In genomic region chr3:125822175-125822574, GRCh38 we compare ENCODE assay signal across 8 cellular contexts.
DNase-seq lines count a peak whose midpoint lies in the region; TF ChIP-seq lines count a peak whose summit lies in the region.
"Not testable (repeated sequence)": the region's sequence is repeated elsewhere in the genome, so short reads cannot be mapped to it uniquely, and the experiment has no call there.

No MANE protein-coding gene starts in this region.

- H3K9ac ChIP-seq in mesenchymal stem cell (ENCODE audit: low read length): not testable (repeated sequence)

- H3K4ac ChIP-seq in mesenchymal stem cell (ENCODE audit: low read depth in 1 of 2, low read length in 2 of 2): not testable (repeated sequence)

- H2BK12ac ChIP-seq in mesenchymal stem cell (ENCODE audit: low read length in 2 of 2): not testable (repeated sequence)

- H2AFZ ChIP-seq in mesenchymal stem cell (ENCODE audit: low read depth, low read length): not testable (repeated sequence)

- not testable (repeated sequence) for H3K18ac ChIP-seq in mesenchymal stem cell (ENCODE audit: low read depth in 1 of 2, low read length in 2 of 2)

- H3K79me1 ChIP-seq in mesenchymal stem cell (replicated peaks; ENCODE audit: low read length, poor library complexity, severe bottlenecking): not testable (repeated sequence)

- H2BK5ac ChIP-seq in mesenchymal stem cell (ENCODE audit: low read depth, low read length, poor library complexity, severe bottlenecking): not testable (repeated sequence)

- not testable (repeated sequence) for H3K23ac ChIP-seq in mesenchymal stem cell (ENCODE audit: low read length in 2 of 2)

- H2BK120ac ChIP-seq in mesenchymal stem cell (ENCODE audit: low read depth, low read length): not testable (repeated sequence)

- not testable (repeated sequence) for H3K9me3 ChIP-seq in mesenchymal stem cell (ENCODE audit: control insufficient read depth, low read length)

- H3K9me3 Mint-ChIP-seq in HFFc6: peaks cover 14% of the 10 kb centered on the region
- not testable (repeated sequence) for H3K9me3 Mint-ChIP-seq in activated naive CD4-positive, alpha-beta T cell treated with anti-CD3 and anti-CD28 coated beads, Interleukin-2, amount 10 ng/mL, durations not matched to agents 7 days and 5 days

- DNase-seq in AG10803 (ENCODE audit: low read depth) (peak; percentile 73), HFFc6 (peak; percentile 88), OCI-M1 (lab: John Stamatoyannopoulos, UW) (peak; percentile 45), dermis blood vessel endothelial cell (peak; percentile 7), mesenchymal stem cell (peak; percentile 84)
- DNase-seq in activated CD4-positive, alpha-beta T cell treated with anti-CD3 and anti-CD28 coated beads, Interleukin-2, amount 50 U/mL, for 24 hours (ENCODE audit: low read depth in 1 of 2, low spot score in 1 of 2): peak; percentile 7 to 10
- DNase-seq in activated naive CD4-positive, alpha-beta T cell treated with anti-CD3 and anti-CD28 coated beads, Interleukin-2, amount 10 ng/mL, durations not matched to agents 7 days and 5 days: peak; percentile 30
- peak; percentile 7 to 52 (median 51) for DNase-seq in stimulated activated CD4-positive, alpha-beta T cell treated with anti-CD3 and anti-CD28 coated beads, TNF-alpha, amount 100 ng/mL, for 48 hours (ENCODE audit: low read depth in 3 of 3)

- H3K4me1 ChIP-seq in mesenchymal stem cell (ENCODE audit: control insufficient read depth, insufficient read depth, low read depth, low read length): not testable (repeated sequence)

- H3K27me3 Mint-ChIP-seq in HFFc6 (ENCODE audit: insufficient read depth); activated naive CD4-positive, alpha-beta T cell treated with anti-CD3 and anti-CD28 coated beads, Interleukin-2, amount 10 ng/mL, durations not matched to agents 7 days and 5 days: not testable (repeated sequence)

- H3K27ac Mint-ChIP-seq in HFFc6: peak overlapping the region; percentile 78
- not testable (repeated sequence) for H3K27ac Mint-ChIP-seq in activated naive CD4-positive, alpha-beta T cell treated with anti-CD3 and anti-CD28 coated beads, Interleukin-2, amount 10 ng/mL, durations not matched to agents 7 days and 5 days

- H3K14ac ChIP-seq in mesenchymal stem cell (ENCODE audit: low read length in 2 of 2): not testable (repeated sequence)

- not testable (repeated sequence) for H4K91ac ChIP-seq in mesenchymal stem cell (ENCODE audit: low read length)

- not testable (repeated sequence) for TF ChIP-seq CTCF in AG10803 (conservative IDR thresholded peaks at IDR 0.05; ENCODE audit: low read length); HFFc6 (IDR thresholded peaks at IDR 0.05)

- not testable (repeated sequence) for H2AK5ac ChIP-seq in mesenchymal stem cell (ENCODE audit: low read length, severe bottlenecking)

- peaks cover 21% of the 10 kb centered on the region for H3K36me3 Mint-ChIP-seq in HFFc6 (ENCODE audit: low read depth)
- not testable (repeated sequence) for H3K36me3 Mint-ChIP-seq in activated naive CD4-positive, alpha-beta T cell treated with anti-CD3 and anti-CD28 coated beads, Interleukin-2, amount 10 ng/mL, durations not matched to agents 7 days and 5 days

- H3K4me1 Mint-ChIP-seq in HFFc6 (ENCODE audit: low read depth); activated naive CD4-positive, alpha-beta T cell treated with anti-CD3 and anti-CD28 coated beads, Interleukin-2, amount 10 ng/mL, durations not matched to agents 7 days and 5 days: not testable (repeated sequence)

- H2BK15ac ChIP-seq in mesenchymal stem cell (ENCODE audit: low read depth, poor library complexity, severe bottlenecking): not testable (repeated sequence)

- not testable (repeated sequence) for H3K27ac ChIP-seq in mesenchymal stem cell (ENCODE audit: low read length, poor library complexity, severe bottlenecking)

- not testable (repeated sequence) for H3K4me3 Mint-ChIP-seq in HFFc6; activated naive CD4-positive, alpha-beta T cell treated with anti-CD3 and anti-CD28 coated beads, Interleukin-2, amount 10 ng/mL, durations not matched to agents 7 days and 5 days

- H3K36me3 ChIP-seq in mesenchymal stem cell (ENCODE audit: control insufficient read depth in 1 of 2, insufficient read depth in 2 of 2, low read depth in 1 of 2, low read length in 2 of 2): not testable (repeated sequence)

- CTCF ChIA-PET in activated naive CD4-positive, alpha-beta T cell treated with anti-CD3 and anti-CD28 coated beads, Interleukin-2, amount 10 ng/mL, durations not matched to agents 7 days and 5 days (lab: Charles Lee): not testable (repeated sequence)

- H3K27me3 ChIP-seq in mesenchymal stem cell (ENCODE audit: control insufficient read depth in 1 of 2, insufficient read depth in 1 of 2, low read length in 2 of 2): not testable (repeated sequence)

- 27% methylated on average over 5 of the region's 5 CpGs for WGBS in mesenchymal stem cell

- not testable (repeated sequence) for H4K8ac ChIP-seq in mesenchymal stem cell (ENCODE audit: low read length)

- H3K4me3 ChIP-seq in AG10803 (ENCODE audit: low read length); mesenchymal stem cell (ENCODE audit: insufficient read depth in 1 of 2, low read depth in 1 of 2, low read length in 2 of 2): not testable (repeated sequence)

- not testable (repeated sequence) for H3K4me2 ChIP-seq in mesenchymal stem cell (ENCODE audit: low read length, poor library complexity, severe bottlenecking)

Comparison
In these comparisons a context has a peak if more than half of its experiments do, and no peak if none do; other contexts are left out.
1. DNase-seq: peak in every context shown above with its lines; median percentile 88 in HFFc6; 84 in mesenchymal stem cell; 73 in AG10803; 51 in stimulated activated CD4-positive, alpha-beta T cell treated with anti-CD3 and anti-CD28 coated beads, TNF-alpha, amount 100 ng/mL, for 48 hours; 45 in OCI-M1; 30 in activated naive CD4-positive, alpha-beta T cell treated with anti-CD3 and anti-CD28 coated beads, Interleukin-2, amount 10 ng/mL, durations not matched to agents 7 days and 5 days; 8 in activated CD4-positive, alpha-beta T cell treated with anti-CD3 and anti-CD28 coated beads, Interleukin-2, amount 50 U/mL, for 24 hours; 7 in dermis blood vessel endothelial cell.